8 cellular contexts compared by ENCODE assay signal in genomic region chr3:36907911-36908646, GRCh38. TPM values are rescaled to one million over a fixed set of nuclear protein-coding genes. Genes with fewer than 3 reads are reported as not detected.
A peak's percentile ranks its signal among the peaks of the same experiment; 100 is the strongest.
DNase-seq lines count a peak whose midpoint lies in the region; ATAC-seq and TF ChIP-seq lines count a peak whose summit lies in the region.

No MANE protein-coding gene starts in this region.

- peaks cover 0 to under 1% (median 0%) of the 10 kb centered on the region in 3 donors for H3K36me3 ChIP-seq in tibial nerve

- CTCF ChIA-PET in AG04449 (lab: Yijun Ruan, JAX): interaction anchor here (1.0 to 5.0 kb wide), 2 partner anchors 8 to 50 kb away, joined by 3 to 41 read pairs; no protein-coding TSS in a partner anchor

- TF ChIP-seq EP300 in tibial nerve (IDR thresholded peaks at IDR 0.05): peak in 1 of 2 donors; percentile 45

- H3K4me3 ChIP-seq in AG04449 (ENCODE audit: low read depth, low read length): peak overlapping the region; percentile 23
- peak overlapping the region; percentile 17 to 62 (median 46) for H3K4me3 ChIP-seq in tibial nerve

- TF ChIP-seq POLR2A in erythroblast (IDR thresholded peaks at IDR 0.05; ENCODE audit: low read length) (peak; percentile 56), tibial nerve (IDR thresholded peaks at IDR 0.05) (no peak)

- WGBS in tibial nerve, 2 donors: 26 to 30% methylated on average over 15 of the region's 15 CpGs

- no peak for DNase-seq in AG04449 (ENCODE audit: low read depth, low spot score)
- peak; percentile 69 for DNase-seq in NOMO-1 treated with dmso at 0.1 percent for 144 hours (lab: John Stamatoyannopoulos, UW; ENCODE audit: unreplicated experiment)
- peak; percentile 40 for DNase-seq in activated T-cell treated with anti-CD3 and anti-CD28 coated beads for 4 hours
- peak; percentile 54 to 72 for DNase-seq in erythroblast (lab: John Stamatoyannopoulos, UW)
- DNase-seq in non-pigmented ciliary epithelial cell (ENCODE audit: low read depth): peak; percentile 48
- peak in 1 of 2 donors; percentile 22 for DNase-seq in tibial nerve (ENCODE audit: low spot score in 2 of 2)
- DNase-seq in NCI-H2081 treated with DMSO at 0.1 percent for 48 hours (lab: John Stamatoyannopoulos, UW): no peak

- POLR2A ChIA-PET in AG04449 (lab: Yijun Ruan, JAX): no interaction called here

- H3K27ac ChIP-seq in tibial nerve: peak overlapping the region in 3 of 4 donors; percentile 42 to 85 (median 82)

- peak; percentile 31 for ATAC-seq in GM21515 (IDR thresholded peaks at IDR 0.05; ENCODE audit: unreplicated experiment)

- no peak for TF ChIP-seq CTCF in AG04449 (IDR thresholded peaks at IDR 0.05; ENCODE audit: insufficient read depth, low read length, missing control alignments)
- no peak for TF ChIP-seq CTCF in tibial nerve (IDR thresholded peaks at IDR 0.05)

- no peaks in the 10 kb centered on the region for H3K27me3 ChIP-seq in tibial nerve

- H3K4me1 ChIP-seq in tibial nerve: peaks cover 0 to 34% (median 11%) of the 10 kb centered on the region in 4 donors

- no peaks in the 10 kb centered on the region for H3K9me3 ChIP-seq in tibial nerve

RNA-seq across cellular contexts. Expression of gene TRANK1, which starts 36.8 kb away (rescaled TPM):
- total RNA-seq in tibial nerve: 10 to 100 TPM in 2 of 4 donors, 1 to 10 TPM in 2; 8.7 to 12.6 (median 10.5) TPM

Comparison
In these comparisons a context has a peak if more than half of its experiments do, and no peak if none do; other contexts are left out.
1. DNase-seq: peak in NOMO-1 treated with dmso at 0.1 percent for 144 hours (single experiment), activated T-cell treated with anti-CD3 and anti-CD28 coated beads for 4 hours (single experiment), erythroblast (2 of 2) and non-pigmented ciliary epithelial cell (single experiment); none in AG04449 (single experiment) and NCI-H2081 treated with DMSO at 0.1 percent for 48 hours (single experiment).